In the genomic region with DNA sequence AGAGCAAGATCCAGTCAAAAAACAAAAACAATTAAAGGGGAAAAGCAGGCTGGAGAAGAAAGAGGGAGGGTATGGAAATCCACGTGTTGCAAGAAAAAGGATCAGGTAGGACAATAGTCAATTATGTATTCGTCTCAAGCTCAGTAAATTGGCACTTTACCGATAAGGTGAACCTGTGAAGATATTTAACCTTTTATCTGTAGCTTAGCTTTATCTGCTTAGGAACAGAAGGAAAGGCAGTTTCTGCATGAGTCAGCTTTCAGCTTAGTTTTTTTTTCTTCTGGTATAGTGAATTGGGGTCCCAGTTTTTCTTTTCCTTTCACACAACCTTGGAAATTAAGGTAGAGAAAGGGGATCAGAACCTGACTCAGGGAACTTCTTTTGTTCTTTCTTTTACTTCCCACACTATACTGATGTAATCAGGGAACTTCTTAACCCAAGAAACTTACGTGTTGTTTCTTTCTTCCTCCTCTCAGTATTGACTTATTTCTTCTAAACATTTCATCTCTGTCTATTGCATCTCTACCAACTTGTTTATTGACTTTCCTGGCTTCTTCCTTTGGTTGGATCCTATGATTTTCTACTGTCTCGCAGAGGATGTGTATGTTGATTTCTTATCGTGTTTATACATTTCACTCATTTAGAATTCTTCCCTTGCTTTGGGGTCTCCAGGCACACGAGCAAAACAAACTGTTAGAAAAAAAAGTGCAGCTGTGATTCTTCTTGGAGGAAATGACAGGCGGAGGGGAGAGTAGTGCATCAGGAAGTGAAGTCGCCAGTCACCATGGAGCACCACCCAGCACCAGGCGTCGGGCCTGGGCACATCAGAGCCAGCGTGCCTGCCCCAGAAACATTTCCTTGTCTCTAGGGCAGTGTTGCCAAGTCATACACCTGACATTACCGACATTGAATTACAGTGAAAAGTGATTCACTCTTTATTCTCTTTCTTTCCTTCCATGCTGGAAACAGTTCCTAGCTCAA, we compare ENCODE assay signal across 13 cellular contexts.
A peak's percentile ranks its signal among the peaks of the same experiment; 100 is the strongest.
DNase-seq lines count a peak whose midpoint lies in the region; ATAC-seq and TF ChIP-seq lines count a peak whose summit lies in the region.
"Had no signal": no experiment of that assay in that cellular context is flagged by ENCODE, and none has a peak within 500 bp of the region (broad histone marks: within the 10 kb centered on the region; RNA-seq: fewer than 3 reads in every experiment).

No MANE protein-coding gene starts in this region.

- H3K36me3 ChIP-seq in SJSA1 (no peaks in the 10 kb centered on the region), osteoblast (ENCODE audit: insufficient read depth, low read length) (no peaks in the 10 kb centered on the region)
- H3K36me3 ChIP-seq: HAP-1 had no signal

- H2AFZ ChIP-seq in osteoblast (ENCODE audit: low read length): no peak overlapping the region

- H3K4me3 ChIP-seq in SJSA1 (no peak overlapping the region), osteoblast (ENCODE audit: insufficient read depth, low read length) (no peak overlapping the region)
- H3K4me3 ChIP-seq: HAP-1 had no signal

- TF ChIP-seq CTCF in foreskin keratinocyte (conservative IDR thresholded peaks at IDR 0.05): no peak
- TF ChIP-seq CTCF in osteoblast (IDR thresholded peaks at IDR 0.05; ENCODE audit: extremely low read depth, low read depth, low read length): no peak

- no peaks in the 10 kb centered on the region for H3K79me2 ChIP-seq in osteoblast (ENCODE audit: insufficient read depth, low read length)

- H3K27me3 ChIP-seq in SJSA1 (replicated peaks) (no peaks in the 10 kb centered on the region), foreskin keratinocyte (no peaks in the 10 kb centered on the region), osteoblast (ENCODE audit: insufficient read depth, low read length) (no peaks in the 10 kb centered on the region)

- peak in 1 of 2 experiments; percentile 43 for DNase-seq in SJSA1 (ENCODE audit: low read depth in 1 of 2, low spot score in 2 of 2)
- DNase-seq in foreskin keratinocyte: peak; percentile 39 to 69
- peak; percentile 55 for DNase-seq in osteoblast (ENCODE audit: insufficient read length, low spot score, missing footprints)
- no peak for DNase-seq in kidney glomerular epithelial cell (lab: John Stamatoyannopoulos, UW)
- DNase-seq: DMS79 treated with DMSO at 0.1 percent for 48 hours; NCI-H1105 treated with DMSO at 0.1 percent for 48 hours; stimulated activated CD4-positive, alpha-beta T cell treated with anti-CD3 and anti-CD28 coated beads, Interleukin-4, amount 100 ng/mL, for 4 hours; trophoblast cell had no signal

- ATAC-seq in GM18868 (IDR thresholded peaks at IDR 0.05; ENCODE audit: unreplicated experiment): peak; percentile 54
- peak; percentile 90 for ATAC-seq in foreskin keratinocyte
- ATAC-seq in GM21515 (IDR thresholded peaks at IDR 0.05; ENCODE audit: unreplicated experiment): no peak
- ATAC-seq in HG03432 (IDR thresholded peaks at IDR 0.05; ENCODE audit: unreplicated experiment): no peak
- ATAC-seq in HG03139 (IDR thresholded peaks at IDR 0.05; ENCODE audit: unreplicated experiment): no peak

- no peaks in the 10 kb centered on the region for H4K20me1 ChIP-seq in osteoblast (ENCODE audit: insufficient read depth, low read length)

- H3K4me2 ChIP-seq in osteoblast (ENCODE audit: insufficient read depth, low read length): no peak overlapping the region

- H3K27ac ChIP-seq in SJSA1 (peak overlapping the region; percentile 22), foreskin keratinocyte (peak overlapping the region; percentile 64), osteoblast (ENCODE audit: low read depth, low read length) (no peak overlapping the region)

- H3K4me1 ChIP-seq in SJSA1 (replicated peaks) (peaks cover 13% of the 10 kb centered on the region), foreskin keratinocyte (peaks cover 8% of the 10 kb centered on the region), osteoblast (ENCODE audit: insufficient read depth, low read length) (no peaks in the 10 kb centered on the region)
- H3K4me1 ChIP-seq: HAP-1 had no signal

- H3K9me3 ChIP-seq in SJSA1 (replicated peaks) (no peaks in the 10 kb centered on the region), osteoblast (ENCODE audit: low read depth, low read length) (no peaks in the 10 kb centered on the region)
- H3K9me3 ChIP-seq: HAP-1 had no signal

Comparison
In these comparisons a context has a peak if more than half of its experiments do, and no peak if none do; other contexts are left out.
1. ATAC-seq: peak in GM18868 (single experiment) and foreskin keratinocyte (single experiment); none in GM21515 (single experiment), HG03432 (single experiment) and HG03139 (single experiment).